Comparison of ENCODE assay signal across 17 cellular contexts in the genomic region with DNA sequence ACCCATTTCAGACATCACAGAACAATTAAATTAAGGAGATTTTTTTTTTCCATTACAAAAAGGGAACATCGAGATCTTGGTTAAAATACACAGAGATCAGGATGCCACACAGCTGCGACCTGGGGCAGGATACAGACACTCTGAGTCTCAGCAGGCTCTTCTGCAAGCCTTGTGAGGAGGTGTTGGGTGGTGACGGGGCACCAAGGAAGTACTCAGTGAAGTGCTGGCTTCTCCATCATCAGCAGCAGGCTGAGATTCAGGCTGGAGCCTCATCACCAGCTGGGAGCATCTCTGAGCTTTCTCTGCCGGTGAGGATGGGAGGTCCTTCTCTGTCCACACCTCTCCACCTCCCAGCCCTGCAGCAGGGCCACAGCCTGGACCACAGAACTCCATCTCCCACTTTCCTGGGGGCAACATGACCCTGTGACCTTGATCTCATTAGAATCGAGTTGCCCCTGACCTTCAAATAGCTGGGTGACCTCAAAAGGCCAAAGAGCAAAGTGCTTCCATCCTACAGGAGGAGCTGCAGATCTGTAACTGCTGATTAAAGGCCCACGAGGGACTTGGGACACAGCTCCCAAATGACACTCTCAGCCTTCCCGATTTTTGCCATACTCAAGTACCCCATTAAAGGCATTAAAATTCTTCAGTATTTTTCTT. TPM values are rescaled to one million over a fixed set of nuclear protein-coding genes. Genes with fewer than 3 reads are reported as not detected.
DNase-seq lines count a peak whose midpoint lies in the region; ATAC-seq and TF ChIP-seq lines count a peak whose summit lies in the region.
"Had no signal": no experiment of that assay in that cellular context is flagged by ENCODE, and none has a peak within 500 bp of the region (broad histone marks: within the 10 kb centered on the region; RNA-seq: fewer than 3 reads in every experiment).

No MANE protein-coding gene starts in this region.

- no peaks in the 10 kb centered on the region for H3K9me3 Mint-ChIP-seq in endodermal cell
- H3K9me3 Mint-ChIP-seq: activated T-cell treated with anti-CD3 and anti-CD28 coated beads, Interleukin-2, amount 50 U/mL, for 4 hours had no signal

- no peak overlapping the region for H3K4me3 Mint-ChIP-seq in endodermal cell
- H3K4me3 Mint-ChIP-seq: activated naive CD8-positive, alpha-beta T cell; activated T-cell treated with anti-CD3 and anti-CD28 coated beads, Interleukin-2, amount 50 U/mL, for 4 hours had no signal

- H3K9ac ChIP-seq in BLaER1 = no peak overlapping the region
- H3K9ac ChIP-seq in endodermal cell (ENCODE audit: extremely low read depth, low read length, poor library complexity, severe bottlenecking) = no peak overlapping the region
- no peak overlapping the region for H3K9ac ChIP-seq in trophoblast cell (ENCODE audit: low read length)

- H2BK120ac ChIP-seq in trophoblast cell (ENCODE audit: insufficient read depth, low read length, poor library complexity) = peak overlapping the region; percentile 69

- peak overlapping the region; percentile 18 for H3K14ac ChIP-seq in trophoblast cell (ENCODE audit: low read length)

- H3K18ac ChIP-seq in trophoblast cell (ENCODE audit: low read length) = peak overlapping the region; percentile 89

- no peaks in the 10 kb centered on the region for H3K27me3 ChIP-seq in BLaER1
- no peaks in the 10 kb centered on the region for H3K27me3 ChIP-seq in endodermal cell (ENCODE audit: control insufficient read depth, insufficient read depth, low read length, poor library complexity, severe bottlenecking)
- no peaks in the 10 kb centered on the region for H3K27me3 ChIP-seq in trophoblast cell (ENCODE audit: insufficient read depth, low read length)
- H3K27me3 ChIP-seq in osteoblast (ENCODE audit: insufficient read depth, low read length) = no peaks in the 10 kb centered on the region
- H3K27me3 ChIP-seq in right atrium auricular region = no peaks in the 10 kb centered on the region
- H3K27me3 ChIP-seq: SJCRH30, upper lobe of left lung had no signal

- H3K79me1 ChIP-seq in trophoblast cell (ENCODE audit: low read length) = peaks cover 55% of the 10 kb centered on the region

- peaks cover 2% of the 10 kb centered on the region for H3K36me3 Mint-ChIP-seq in endodermal cell (ENCODE audit: low read depth)

- no peak overlapping the region for H4K12ac ChIP-seq in trophoblast cell (ENCODE audit: low read depth, low read length)

- H4K8ac ChIP-seq in trophoblast cell (ENCODE audit: low read depth, low read length) = peak overlapping the region; percentile 30

- ATAC-seq in left lobe of liver = no peak
- ATAC-seq: activated T-cell treated with anti-CD3 and anti-CD28 coated beads, Interleukin-2, amount 50 U/mL, for 4 hours had no signal

- peak overlapping the region; percentile 48 for H3K4ac ChIP-seq in trophoblast cell (ENCODE audit: low read depth, low read length)

- CTCF ChIA-PET in RWPE1 (lab: Yijun Ruan, JAX) = interaction anchor here (0.6 to 1.7 kb wide), 17 partner anchors 9 to 706 kb away, joined by 3 to 14 read pairs (median 4); partner anchors contain the start of gene PMEPA1

- TF ChIP-seq CTCF in RWPE1 (conservative IDR thresholded peaks at IDR 0.05; ENCODE audit: low read depth) (no peak), endodermal cell (conservative IDR thresholded peaks at IDR 0.05) (no peak), osteoblast (IDR thresholded peaks at IDR 0.05; ENCODE audit: extremely low read depth, low read depth, low read length) (no peak), right atrium auricular region (IDR thresholded peaks at IDR 0.05) (no peak)

- H3K9me3 ChIP-seq in BLaER1 (no peaks in the 10 kb centered on the region), endodermal cell (ENCODE audit: control insufficient read depth, low read length) (no peaks in the 10 kb centered on the region), trophoblast cell (ENCODE audit: insufficient read depth, low read depth, low read length) (no peaks in the 10 kb centered on the region), osteoblast (ENCODE audit: low read depth, low read length) (no peaks in the 10 kb centered on the region), right atrium auricular region (no peaks in the 10 kb centered on the region)
- H3K9me3 ChIP-seq: SJCRH30, upper lobe of left lung had no signal

- peak overlapping the region; percentile 72 for H4K91ac ChIP-seq in trophoblast cell (ENCODE audit: low read depth, low read length)

- peak overlapping the region; percentile 76 for H3K27ac Mint-ChIP-seq in endodermal cell
- H3K27ac Mint-ChIP-seq: activated naive CD8-positive, alpha-beta T cell had no signal

- H2BK5ac ChIP-seq in trophoblast cell (ENCODE audit: low read depth, low read length, poor library complexity) = peak overlapping the region; percentile 10

- H3K4me2 ChIP-seq in BLaER1 (peak overlapping the region; percentile 81), trophoblast cell (ENCODE audit: low read length) (no peak overlapping the region), osteoblast (ENCODE audit: insufficient read depth, low read length) (no peak overlapping the region)

- H4K20me1 ChIP-seq in BLaER1 = peaks cover 100% of the 10 kb centered on the region
- peaks cover 58% of the 10 kb centered on the region for H4K20me1 ChIP-seq in osteoblast (ENCODE audit: insufficient read depth, low read length)

- peak overlapping the region; percentile 78 for H2AK5ac ChIP-seq in trophoblast cell (ENCODE audit: low read length)

- H2AFZ ChIP-seq in trophoblast cell (ENCODE audit: insufficient read depth, low read length, poor library complexity) (no peak overlapping the region), osteoblast (ENCODE audit: low read length) (no peak overlapping the region)

- no peak overlapping the region for H3K27ac ChIP-seq in BLaER1
- H3K27ac ChIP-seq in RWPE1 = peak overlapping the region; percentile 96
- peak overlapping the region; percentile 17 for H3K27ac ChIP-seq in endodermal cell (ENCODE audit: low read depth, low read length)
- H3K27ac ChIP-seq in trophoblast cell (ENCODE audit: low read depth, low read length) = peak overlapping the region; percentile 91
- no peak overlapping the region for H3K27ac ChIP-seq in osteoblast (ENCODE audit: low read depth, low read length)
- H3K27ac ChIP-seq in right atrium auricular region = no peak overlapping the region
- H3K27ac ChIP-seq: SJCRH30 had no signal

- H3K4me3 ChIP-seq in BLaER1 = no peak overlapping the region
- no peak overlapping the region for H3K4me3 ChIP-seq in endodermal cell (ENCODE audit: low read length)
- no peak overlapping the region for H3K4me3 ChIP-seq in trophoblast cell (ENCODE audit: low read depth, low read length)
- no peak overlapping the region for H3K4me3 ChIP-seq in osteoblast (ENCODE audit: insufficient read depth, low read length)
- H3K4me3 ChIP-seq in right atrium auricular region = no peak overlapping the region
- H3K4me3 ChIP-seq: SJCRH30, upper lobe of left lung had no signal

- H3K36me3 ChIP-seq in BLaER1 = no peaks in the 10 kb centered on the region; the same call in 1 of the 2 replicates
- H3K36me3 ChIP-seq in endodermal cell (ENCODE audit: control insufficient read depth, insufficient read depth, low read length) = peaks cover 33% of the 10 kb centered on the region
- peaks cover 8 to 14% of the 10 kb centered on the region in 2 experiments for H3K36me3 ChIP-seq in trophoblast cell (ENCODE audit: control insufficient read depth in 1 of 2, insufficient read depth in 2 of 2, low read length in 2 of 2)
- H3K36me3 ChIP-seq in osteoblast (ENCODE audit: insufficient read depth, low read length) = no peaks in the 10 kb centered on the region
- no peaks in the 10 kb centered on the region for H3K36me3 ChIP-seq in right atrium auricular region
- H3K36me3 ChIP-seq: upper lobe of left lung had no signal

- H3K4me1 ChIP-seq in BLaER1 (peaks cover 100% of the 10 kb centered on the region), endodermal cell (ENCODE audit: control insufficient read depth, insufficient read depth, low read length) (peaks cover 14% of the 10 kb centered on the region), trophoblast cell (ENCODE audit: control insufficient read depth in 1 of 2, insufficient read depth in 2 of 2, low read length in 2 of 2) (peaks cover 67 to 89% of the 10 kb centered on the region in 2 experiments), osteoblast (ENCODE audit: insufficient read depth, low read length) (peaks cover 20% of the 10 kb centered on the region), right atrium auricular region (peaks cover 0 to 79% of the 10 kb centered on the region in 2 donors)

- POLR2A ChIA-PET in RWPE1 (lab: Yijun Ruan, JAX; ENCODE audit: low non-redundant PET) = interaction anchor here (3.1 kb wide), 2 partner anchors 14 to 17 kb away, joined by 8 to 18 read pairs; partner anchors contain the start of gene PMEPA1

- peaks cover 27% of the 10 kb centered on the region for H3K4me1 Mint-ChIP-seq in endodermal cell

- peak overlapping the region; percentile 77 for H2BK12ac ChIP-seq in trophoblast cell (ENCODE audit: low read length)

- H3K79me2 ChIP-seq in trophoblast cell (ENCODE audit: control insufficient read depth, insufficient read depth, low read length, poor library complexity) (peaks cover 34% of the 10 kb centered on the region), osteoblast (ENCODE audit: insufficient read depth, low read length) (peaks cover 54% of the 10 kb centered on the region)

- no peaks in the 10 kb centered on the region for H3K27me3 Mint-ChIP-seq in endodermal cell (ENCODE audit: insufficient read depth)
- H3K27me3 Mint-ChIP-seq: activated naive CD8-positive, alpha-beta T cell had no signal

- no peak overlapping the region for H3K23ac ChIP-seq in trophoblast cell (ENCODE audit: low read length)

- DNase-seq in RWPE1 (ENCODE audit: low spot score) (no peak), endodermal cell (no peak), trophoblast cell (no peak), osteoblast (ENCODE audit: insufficient read length, low spot score, missing footprints) (no peak), right atrium auricular region (ENCODE audit: low spot score) (no peak), left lobe of liver (ENCODE audit: low spot score) (no peak)
- no peak for DNase-seq in activated naive CD4-positive, alpha-beta T cell treated with Interleukin-2 at 50 U/mL for 16 hours
- DNase-seq: activated T-cell treated with anti-CD3 and anti-CD28 coated beads, Interleukin-2, amount 50 U/mL, for 4 hours; NCI-H1694 treated with DMSO at 0.1 percent for 48 hours; occipital lobe; SJCRH30; stimulated activated CD4-positive, alpha-beta T cell treated with anti-CD3 and anti-CD28 coated beads, Interleukin-4, amount 100 ng/mL, for 1 hour; stimulated activated CD8-positive, alpha-beta memory T cell treated with anti-CD3 and anti-CD28 coated beads, Interleukin-4, amount 100 ng/mL, for 48 hours; T1000 had no signal

- 89 to 90% methylated on average over 5 to 7 of the region's 7 CpGs for WGBS in endodermal cell (ENCODE audit: insufficient coverage in 1 of 2, insufficient read length in 1 of 2), 2 experiments
- WGBS in trophoblast cell (ENCODE audit: extremely low coverage, insufficient coverage, insufficient read length) = no CpG with 5 or more reads among the region's 7 CpGs

RNA-seq across cellular contexts. Expression of gene PMEPA1, which starts 16.0 kb away (rescaled TPM):
- total RNA-seq in endodermal cell = 10 to 100 TPM; 18.8 to 37.4 TPM
- 56.8 TPM for polyA plus RNA-seq in endodermal cell (2013, experiment 1 of 2)
- polyA plus RNA-seq in endodermal cell (2013, experiment 2 of 2) = 65.5 TPM
- polyA plus RNA-seq in trophoblast cell (2013) = 43.9 and 46.9 TPM in 2 replicates
- 20.3 and 23.5 TPM in 2 replicates for total RNA-seq in osteoblast
- 10 to 100 TPM; 12.5 to 16.7 TPM for total RNA-seq in right atrium auricular region
- 5.2 TPM for total RNA-seq in left lobe of liver

Comparison
In these comparisons a context has a peak if more than half of its experiments do, and no peak if none do; other contexts are left out.
1. H3K27ac ChIP-seq: peak in RWPE1 (single experiment), endodermal cell (single experiment) and trophoblast cell (single experiment); none in BLaER1 (single experiment), osteoblast (single experiment) and right atrium auricular region (0 of 2).